ENCODE assay signal across 1 cellular context in genomic region chr5:150297934-150298595, GRCh38.
TF ChIP-seq lines count a peak whose summit lies in the region.

No MANE protein-coding gene starts in this region.

TF ChIP-seq in GM12891, 5 proteins besides CTCF, POLR2A, EP300 and RAD21:
- no peak for TF ChIP-seq POU2F2 (IDR thresholded peaks at IDR 0.05; ENCODE audit: low read depth, low read length)
- TF ChIP-seq TAF1 (IDR thresholded peaks at IDR 0.05; ENCODE audit: low read depth, low read length), result no peak
- no peak for TF ChIP-seq PAX5 (IDR thresholded peaks at IDR 0.05; ENCODE audit: insufficient read depth, low read length, severe bottlenecking)
- no peak for TF ChIP-seq POLR2AphosphoS5 (IDR thresholded peaks at IDR 0.05; ENCODE audit: low read depth, low read length)
- no peak for TF ChIP-seq SPI1 (IDR thresholded peaks at IDR 0.05; ENCODE audit: low read depth, low read length)
TF ChIP-seq in GM12891: peak in this region for 0.
